ENCODE assay signal across 1 cellular context in genomic region chr2:181656450-181657261, GRCh38.
TF ChIP-seq lines count a peak whose summit lies in the region.

Gene CERKL, minus strand, starts transcription at chr2:181657105. Its CDS starts 99 bp downstream, at chr2:181657006.

TF ChIP-seq in HEK293, 187 proteins besides CTCF, POLR2A, EP300 and RAD21 (continued from another document):
- TF ChIP-seq HIC1 (tag by site-specific recombination; IDR thresholded peaks at IDR 0.05): peak; percentile 35; the same call in 1 of the 2 replicates
- no peak for TF ChIP-seq ZNF214 (tag by site-specific recombination; IDR thresholded peaks at IDR 0.05; ENCODE audit: borderline replicate concordance)
- no peak for TF ChIP-seq ZNF19 (tag by site-specific recombination; IDR thresholded peaks at IDR 0.05; ENCODE audit: low read depth)
- TF ChIP-seq ZNF629 (tag by site-specific recombination; IDR thresholded peaks at IDR 0.05): peak; percentile 56
